ENCODE assay signal across 7 cellular contexts in genomic region chr10:80968903-80969302, GRCh38.
"Had no signal": no experiment of that assay in that cellular context is flagged by ENCODE, and none has a peak within 500 bp of the region (broad histone marks: within the 10 kb centered on the region; RNA-seq: fewer than 3 reads in every experiment).

No MANE protein-coding gene starts in this region.

- DNase-seq: IMR-90, KBM-7, KG1 had no signal

- FAIRE-seq: HepG2, HTR-8/SVneo, K562 had no signal

- H3K4me3 ChIP-seq: K562 had no signal

- H3K27ac ChIP-seq: HL-60 had no signal

- ATAC-seq: HepG2, K562 had no signal
